In genomic region chr9:95047452-95048224, GRCh38 we compare ENCODE assay signal across 10 cellular contexts.
A peak's percentile ranks its signal among the peaks of the same experiment; 100 is the strongest.
DNase-seq lines count a peak whose midpoint lies in the region; ATAC-seq, FAIRE-seq and TF ChIP-seq lines count a peak whose summit lies in the region.
"Had no signal": no experiment of that assay in that cellular context is flagged by ENCODE, and none has a peak within 500 bp of the region (broad histone marks: within the 10 kb centered on the region; RNA-seq: fewer than 3 reads in every experiment).

No MANE protein-coding gene starts in this region.

- FAIRE-seq in kidney (lab: Jason Lieb, UNC) = no peak

- H3K27ac ChIP-seq in kidney (ENCODE audit: low read depth in 2 of 2, low read length in 2 of 2) (peak overlapping the region; percentile 83 to 93), suprapubic skin (peak overlapping the region; percentile 94)
- H3K27ac ChIP-seq: BLaER1 had no signal

- no peak for TF ChIP-seq EP300 in suprapubic skin (IDR thresholded peaks at IDR 0.05)

- no peaks in the 10 kb centered on the region for H3K27me3 ChIP-seq in suprapubic skin

- H3K36me3 Mint-ChIP-seq in T-helper 2 cell treated with Interferon-gamma antibody and Interleukin-4, amounts not matched to agents 5 μg/mL and 100 μg/mL, for 36 hours (ENCODE audit: low read depth) = no peaks in the 10 kb centered on the region
- no peaks in the 10 kb centered on the region for H3K36me3 Mint-ChIP-seq in activated B cell treated with CpG ODN at 0.5 μM for 24 hours (ENCODE audit: low read depth)

- peak overlapping the region; percentile 2 to 32 for H3K9ac ChIP-seq in kidney (ENCODE audit: low read length in 2 of 2)
- H3K9ac ChIP-seq: BLaER1 had no signal

- H3K9me3 Mint-ChIP-seq in T-helper 2 cell treated with Interferon-gamma antibody and Interleukin-4, amounts not matched to agents 5 μg/mL and 100 μg/mL, for 36 hours = no peaks in the 10 kb centered on the region
- H3K9me3 Mint-ChIP-seq in activated B cell treated with CpG ODN at 0.5 μM for 24 hours = no peaks in the 10 kb centered on the region

- H3K4me3 ChIP-seq in kidney (ENCODE audit: low read length in 2 of 2) = peak overlapping the region in 1 of 2 donors; percentile 61
- H3K4me3 ChIP-seq in suprapubic skin = peak overlapping the region; percentile 59

- TF ChIP-seq CTCF in activated B cell treated with CpG ODN at 0.5 μM for 24 hours (IDR thresholded peaks at IDR 0.05) = no peak
- no peak for TF ChIP-seq CTCF in kidney (IDR thresholded peaks at IDR 0.05; ENCODE audit: borderline replicate concordance, extremely low read depth, insufficient read depth)
- TF ChIP-seq CTCF in suprapubic skin (IDR thresholded peaks at IDR 0.05) = no peak

- 43% methylated on average over 3 of the region's 3 CpGs for WGBS in suprapubic skin

- no peak overlapping the region for H3K27ac Mint-ChIP-seq in T-helper 2 cell treated with Interferon-gamma antibody and Interleukin-4, amounts not matched to agents 5 μg/mL and 100 μg/mL, for 36 hours
- H3K27ac Mint-ChIP-seq in activated B cell treated with CpG ODN at 0.5 μM for 24 hours = no peak overlapping the region

- POLR2A ChIA-PET in activated B cell treated with CpG ODN at 0.5 μM for 24 hours (lab: Charles Lee) = no interaction called here

- no peak for TF ChIP-seq POLR2A in suprapubic skin (IDR thresholded peaks at IDR 0.05)

- H3K4me1 ChIP-seq in kidney (ENCODE audit: control insufficient read depth in 1 of 2, insufficient read depth in 1 of 2, low read depth in 1 of 2, low read length in 2 of 2) (peaks cover 14 to 18% of the 10 kb centered on the region in 2 donors), suprapubic skin (peaks cover 46% of the 10 kb centered on the region)

- H3K9me3 ChIP-seq in kidney (ENCODE audit: control insufficient read depth in 1 of 2, low read length in 2 of 2) (no peaks in the 10 kb centered on the region), suprapubic skin (no peaks in the 10 kb centered on the region)
- H3K9me3 ChIP-seq: BLaER1 had no signal

- H3K4me1 Mint-ChIP-seq in T-helper 2 cell treated with Interferon-gamma antibody and Interleukin-4, amounts not matched to agents 5 μg/mL and 100 μg/mL, for 36 hours (ENCODE audit: low read depth) = peaks cover 11% of the 10 kb centered on the region
- peaks cover 9% of the 10 kb centered on the region for H3K4me1 Mint-ChIP-seq in activated B cell treated with CpG ODN at 0.5 μM for 24 hours

- CTCF ChIA-PET in activated B cell treated with CpG ODN at 0.5 μM for 24 hours (lab: Charles Lee) = no interaction called here

- peaks cover 42% of the 10 kb centered on the region for H3K27me3 Mint-ChIP-seq in T-helper 2 cell treated with Interferon-gamma antibody and Interleukin-4, amounts not matched to agents 5 μg/mL and 100 μg/mL, for 36 hours (ENCODE audit: low read depth)
- H3K27me3 Mint-ChIP-seq in activated B cell treated with CpG ODN at 0.5 μM for 24 hours = peaks cover 13% of the 10 kb centered on the region

- no peak for DNase-seq in T-helper 2 cell treated with Interferon-gamma antibody and Interleukin-4, amounts not matched to agents 5 μg/mL and 100 μg/mL, for 36 hours (ENCODE audit: low spot score)
- DNase-seq in T-helper 2 cell (no peak), activated B cell treated with CpG ODN at 0.5 μM for 24 hours (no peak), kidney (no peak), suprapubic skin (ENCODE audit: low spot score in 2 of 2) (no peak), NAMALWA (ENCODE audit: low spot score) (no peak), inferior parietal cortex (ENCODE audit: extremely low spot score) (no peak)
- no peak for DNase-seq in activated effector memory CD4-positive, alpha-beta T cell treated with anti-CD3 and anti-CD28 coated beads, Interleukin-2, amount 50 U/mL, for 16 hours
- DNase-seq: SHP77 had no signal

- intact Hi-C loops in activated B cell treated with CpG ODN at 0.5 μM for 24 hours (cut with micrococcal nuclease) = no loop called here
- intact Hi-C loops in kidney (cut with DNase I) = no loop called here

- peak overlapping the region; percentile 58 for H3K4me3 Mint-ChIP-seq in T-helper 2 cell treated with Interferon-gamma antibody and Interleukin-4, amounts not matched to agents 5 μg/mL and 100 μg/mL, for 36 hours
- H3K4me3 Mint-ChIP-seq in activated B cell treated with CpG ODN at 0.5 μM for 24 hours = peak overlapping the region; percentile 70

- H3K36me3 ChIP-seq in kidney (ENCODE audit: control insufficient read depth in 1 of 2, insufficient read depth in 2 of 2, low read length in 2 of 2) = peaks cover 2 to 11% of the 10 kb centered on the region in 2 donors
- no peaks in the 10 kb centered on the region for H3K36me3 ChIP-seq in suprapubic skin

- no peak for ATAC-seq in activated B cell treated with CpG ODN at 0.5 μM for 24 hours (ENCODE audit: low read depth)
